In the genomic region with DNA sequence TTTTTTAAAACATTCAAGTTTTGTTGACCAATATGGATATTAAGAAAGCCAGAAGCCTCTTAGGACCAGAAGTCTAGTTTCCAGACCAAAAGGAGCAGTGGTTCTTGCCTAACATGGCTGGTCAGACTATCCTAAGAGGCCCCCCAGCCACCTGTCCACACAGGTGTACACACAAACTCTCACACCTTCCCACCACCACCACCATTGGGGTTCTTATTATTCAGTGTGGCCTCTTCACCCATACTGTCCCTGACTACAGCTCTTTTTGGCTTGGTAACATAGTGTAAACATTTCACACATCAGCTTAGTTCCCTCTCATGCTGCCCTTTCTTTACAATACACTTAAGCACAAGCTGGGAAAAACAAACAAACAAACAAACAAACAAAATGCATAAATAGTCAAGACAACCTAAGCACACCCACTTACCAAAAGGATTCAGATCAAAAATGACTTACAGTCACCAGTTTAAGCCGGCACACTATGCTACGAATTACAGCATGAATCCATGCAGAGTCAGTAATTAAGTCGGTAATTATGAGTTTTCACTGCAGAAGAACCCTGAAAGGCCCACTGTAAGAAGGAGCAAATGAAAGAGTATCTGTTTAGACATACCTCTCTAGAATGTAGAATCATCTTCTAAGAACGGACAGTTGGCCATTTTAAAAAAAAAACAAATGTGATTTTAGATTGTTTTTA, we compare ENCODE assay signal across 2 cellular contexts.
TF ChIP-seq lines count a peak whose summit lies in the region.

No MANE protein-coding gene starts in this region.

TF ChIP-seq in IMR-90, 13 proteins besides CTCF, POLR2A, EP300 and RAD21:
- no peak for TF ChIP-seq CEBPB (IDR thresholded peaks at IDR 0.05; ENCODE audit: low read depth, low read length)
- TF ChIP-seq SMC3 (IDR thresholded peaks at IDR 0.05; ENCODE audit: low read depth, low read length), result no peak
- TF ChIP-seq, protein P1, sequence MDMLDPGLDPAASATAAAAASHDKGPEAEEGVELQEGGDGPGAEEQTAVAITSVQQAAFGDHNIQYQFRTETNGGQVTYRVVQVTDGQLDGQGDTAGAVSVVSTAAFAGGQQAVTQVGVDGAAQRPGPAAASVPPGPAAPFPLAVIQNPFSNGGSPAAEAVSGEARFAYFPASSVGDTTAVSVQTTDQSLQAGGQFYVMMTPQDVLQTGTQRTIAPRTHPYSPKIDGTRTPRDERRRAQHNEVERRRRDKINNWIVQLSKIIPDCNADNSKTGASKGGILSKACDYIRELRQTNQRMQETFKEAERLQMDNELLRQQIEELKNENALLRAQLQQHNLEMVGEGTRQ (IDR thresholded peaks at IDR 0.05; ENCODE audit: low read depth, low read length), result no peak
- TF ChIP-seq MXI1 (IDR thresholded peaks at IDR 0.05; ENCODE audit: borderline replicate concordance, low read depth, low read length), result no peak
- TF ChIP-seq, protein P2, sequence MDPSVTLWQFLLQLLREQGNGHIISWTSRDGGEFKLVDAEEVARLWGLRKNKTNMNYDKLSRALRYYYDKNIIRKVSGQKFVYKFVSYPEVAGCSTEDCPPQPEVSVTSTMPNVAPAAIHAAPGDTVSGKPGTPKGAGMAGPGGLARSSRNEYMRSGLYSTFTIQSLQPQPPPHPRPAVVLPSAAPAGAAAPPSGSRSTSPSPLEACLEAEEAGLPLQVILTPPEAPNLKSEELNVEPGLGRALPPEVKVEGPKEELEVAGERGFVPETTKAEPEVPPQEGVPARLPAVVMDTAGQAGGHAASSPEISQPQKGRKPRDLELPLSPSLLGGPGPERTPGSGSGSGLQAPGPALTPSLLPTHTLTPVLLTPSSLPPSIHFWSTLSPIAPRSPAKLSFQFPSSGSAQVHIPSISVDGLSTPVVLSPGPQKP (IDR thresholded peaks at IDR 0.05; ENCODE audit: borderline replicate concordance, low read depth, low read length), result no peak
- TF ChIP-seq MAZ (IDR thresholded peaks at IDR 0.05; ENCODE audit: borderline replicate concordance, low read depth, low read length), result no peak
- no peak for TF ChIP-seq MAFK (IDR thresholded peaks at IDR 0.05; ENCODE audit: low read depth, low read length)
- no peak for TF ChIP-seq RCOR1 (IDR thresholded peaks at IDR 0.05; ENCODE audit: insufficient replicate concordance, low read length)
- no peak for TF ChIP-seq BHLHE40 (IDR thresholded peaks at IDR 0.05; ENCODE audit: low read depth, low read length)
- no peak for TF ChIP-seq CHD1 (IDR thresholded peaks at IDR 0.05; ENCODE audit: low read depth, low read length)
- no peak for TF ChIP-seq NFE2L2 (IDR thresholded peaks at IDR 0.05; ENCODE audit: low read depth, low read length)
- TF ChIP-seq FOS (IDR thresholded peaks at IDR 0.05; ENCODE audit: low read depth, low read length), result no peak
- no peak for TF ChIP-seq RFX5 (IDR thresholded peaks at IDR 0.05; ENCODE audit: low read depth, low read length)

TF ChIP-seq in HEK293T, 16 proteins besides CTCF, POLR2A, EP300 and RAD21:
- TF ChIP-seq FOXA1 (IDR thresholded peaks at IDR 0.05) (no peak), ZNF384 (IDR thresholded peaks at IDR 0.05) (no peak)
